In the genomic region with DNA sequence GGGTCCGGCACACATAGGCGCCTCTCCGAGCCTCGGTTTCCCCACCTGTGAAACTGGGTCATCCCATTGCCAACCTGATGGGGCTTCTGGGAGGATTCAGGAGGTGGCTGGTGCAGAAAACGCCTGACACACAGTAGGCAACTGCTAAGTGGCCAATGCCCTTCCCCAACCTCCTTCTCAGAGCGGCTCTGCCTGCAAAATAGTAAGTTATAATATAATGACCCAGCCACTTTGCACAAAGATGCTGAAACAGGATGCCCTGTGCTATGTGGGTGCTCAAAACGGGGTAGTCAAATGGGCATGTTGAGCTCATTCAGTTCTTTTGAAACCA, we compare ENCODE assay signal across 8 cellular contexts. TPM values are rescaled to one million over a fixed set of nuclear protein-coding genes. Genes with fewer than 3 reads are reported as not detected.
DNase-seq lines count a peak whose midpoint lies in the region; ATAC-seq, FAIRE-seq and TF ChIP-seq lines count a peak whose summit lies in the region.

No MANE protein-coding gene starts in this region.

- H3K4me3 ChIP-seq in left ventricle myocardium inferior (peak overlapping the region; percentile 95), K562 (peak overlapping the region; percentile 53), mesodermal cell (ENCODE audit: extremely low read depth, insufficient read depth, low read length, poor library complexity, severe bottlenecking) (peak overlapping the region; percentile 59), aorta (ENCODE audit: low read length in 2 of 2) (peak overlapping the region; percentile 85 to 90)

- DNase-seq in left ventricle myocardium inferior: no peak
- no peak for DNase-seq in left ventricle myocardium superior
- no peak for DNase-seq in K562 (ENCODE audit: extremely low read depth in 1 of 4, low spot score in 3 of 4)
- no peak for DNase-seq in aorta
- DNase-seq in DMS53 treated with DMSO at 0.1 percent for 48 hours (lab: John Stamatoyannopoulos, UW; ENCODE audit: unreplicated experiment): no peak
- no peak for DNase-seq in SKM-1 (lab: John Stamatoyannopoulos, UW; ENCODE audit: unreplicated experiment)

- H3K27ac ChIP-seq in left ventricle myocardium inferior (replicated peaks) (peak overlapping the region; percentile 94), K562 (ENCODE audit: extremely low read depth, low read depth, low read length) (no peak overlapping the region), mesodermal cell (ENCODE audit: low read depth, low read length, severe bottlenecking) (no peak overlapping the region), aorta (ENCODE audit: low read depth in 1 of 2, low read length in 2 of 2) (no peak overlapping the region)

- no TSS peak for BruUV-seq in K562 (replicated peaks; lab: Mats Ljungman, UMichigan)

- no peak for FAIRE-seq in K562 (lab: Jason Lieb, UNC)

- no peak for TF ChIP-seq EP300 in K562 (IDR thresholded peaks at IDR 0.05; ENCODE audit: low read length)

- H2AFZ ChIP-seq in K562 (ENCODE audit: low read depth, low read length): peak overlapping the region; percentile 78

- POLR2A ChIA-PET in K562 (lab: Yijun Ruan, JAX): interaction anchor here (0.6 to 1.4 kb wide), 12 partner anchors 11 to 93 kb away, joined by 3 to 5 read pairs (median 4); partner anchors contain the start of genes HNRNPM, NDUFA7, RAB11B and RPS28

- H3K4me1 ChIP-seq in left ventricle myocardium inferior: peaks cover 59% of the 10 kb centered on the region
- H3K4me1 ChIP-seq in K562 (replicated peaks in 1 of 2; ENCODE audit: control insufficient read depth in 2 of 2, insufficient read depth in 2 of 2, low read length in 2 of 2): peaks cover 26 to 42% of the 10 kb centered on the region in 2 experiments
- peaks cover 8% of the 10 kb centered on the region for H3K4me1 ChIP-seq in mesodermal cell (ENCODE audit: control insufficient read depth, insufficient read depth, low read length, poor library complexity, severe bottlenecking)
- no peaks in the 10 kb centered on the region for H3K4me1 ChIP-seq in aorta (ENCODE audit: control insufficient read depth in 1 of 2, insufficient read depth in 2 of 2, low read length in 2 of 2)

- TF ChIP-seq CTCF in left ventricle myocardium inferior (IDR thresholded peaks at IDR 0.05; ENCODE audit: borderline replicate concordance) (no peak), K562 (IDR thresholded peaks at IDR 0.05 in 2 of 3, conservative IDR thresholded peaks at IDR 0.05 in 1 of 3; ENCODE audit: insufficient read depth in 2 of 3, low read depth in 1 of 3, low read length in 3 of 3) (no peak)

- no peak for ATAC-seq in left ventricle myocardium superior
- ATAC-seq in K562: no peak
- ATAC-seq in aorta (ENCODE audit: low FRiP score): no peak
- ATAC-seq in GM21381 (IDR thresholded peaks at IDR 0.05; ENCODE audit: unreplicated experiment): no peak

- H3K4me2 ChIP-seq in K562 (ENCODE audit: insufficient read depth, low read length): peak overlapping the region; percentile 71

- no peaks in the 10 kb centered on the region for H3K79me2 ChIP-seq in K562 (ENCODE audit: control insufficient read depth, insufficient read depth, low read length)

- intact Hi-C loops in left ventricle myocardium inferior (cut with micrococcal nuclease): no loop called here
- intact Hi-C loops in left ventricle myocardium superior (cut with micrococcal nuclease): no loop called here
- intact Hi-C loops in K562 (cut with micrococcal nuclease): loop anchor here (5.0 to 10.0 kb wide), 2 partner anchors 99 to 161 kb away; partner anchors contain the start of genes MYO1F and ZNF414
- intact Hi-C loops in aorta (cut with DNase I): loop anchor here (5.0 kb wide), 2 partner anchors 34 to 94 kb away; no protein-coding TSS in a partner anchor

- CTCF ChIA-PET in K562 (lab: Yijun Ruan, JAX; ENCODE audit: low intra/inter-chr PET ratio): interaction anchor here (1.0 kb wide), 1 partner anchor 167 kb away, joined by 3 read pairs; no protein-coding TSS in a partner anchor

- H3K9me3 ChIP-seq in left ventricle myocardium inferior (replicated peaks) (no peaks in the 10 kb centered on the region), K562 (replicated peaks; ENCODE audit: control insufficient read depth, insufficient read depth, low read depth, low read length) (no peaks in the 10 kb centered on the region), mesodermal cell (ENCODE audit: control insufficient read depth, low read length) (no peaks in the 10 kb centered on the region), aorta (ENCODE audit: control insufficient read depth, low read length) (no peaks in the 10 kb centered on the region)

- in situ Hi-C loops in K562 (cut with MboI): no loop called here

- no peaks in the 10 kb centered on the region for H3K36me3 ChIP-seq in left ventricle myocardium inferior
- H3K36me3 ChIP-seq in K562 (ENCODE audit: control insufficient read depth, insufficient read depth, low read length): no peaks in the 10 kb centered on the region
- no peaks in the 10 kb centered on the region for H3K36me3 ChIP-seq in mesodermal cell (ENCODE audit: control insufficient read depth, insufficient read depth, low read length)
- no peaks in the 10 kb centered on the region for H3K36me3 ChIP-seq in aorta (ENCODE audit: control insufficient read depth in 1 of 2, insufficient read depth in 2 of 2, low read length in 1 of 2)

- H3K9me1 ChIP-seq in K562 (ENCODE audit: control insufficient read depth, insufficient read depth, low read length): no peaks in the 10 kb centered on the region

- no peak for TF ChIP-seq POLR2A in K562 (conservative IDR thresholded peaks at IDR 0.05)

- WGBS in K562 (ENCODE audit: insufficient coverage, low coverage, missing lambda C conversion rate): 8% methylated on average over 6 of the region's 7 CpGs
- WGBS in mesodermal cell (ENCODE audit: insufficient coverage in 2 of 2), 2 experiments: 25 to 100% methylated on average over 1 to 6 of the region's 7 CpGs
- 3 to 6% methylated on average over 7 of the region's 7 CpGs for WGBS in aorta, 2 donors

- peak overlapping the region; percentile 37 to 92; a peak in 3 of 4 replicates for H3K9ac ChIP-seq in K562 (ENCODE audit: insufficient read depth in 1 of 2, low read depth in 2 of 2, low read length in 2 of 2)

- no peaks in the 10 kb centered on the region for H3K27me3 ChIP-seq in left ventricle myocardium inferior (ENCODE audit: low read depth)
- H3K27me3 ChIP-seq in K562 (ENCODE audit: control insufficient read depth in 2 of 2, insufficient read depth in 2 of 2, low read length in 2 of 2): no peaks in the 10 kb centered on the region
- no peaks in the 10 kb centered on the region for H3K27me3 ChIP-seq in aorta (ENCODE audit: control insufficient read depth in 1 of 2, insufficient read depth in 2 of 2, low read length in 1 of 2)

- TF ChIP-seq RAD21 in K562 (CRISPR knock-in tag; conservative IDR thresholded peaks at IDR 0.05 in 1 of 2, IDR thresholded peaks at IDR 0.05 in 1 of 2): no peak

- 0 out of 2 replicates have a peak, but pooled peaks cover 3% of the 10 kb centered on the region for H4K20me1 ChIP-seq in K562 (replicated peaks; ENCODE audit: control insufficient read depth, insufficient read depth, low read length)

RNA-seq across cellular contexts. Expression of gene MARCHF2, which starts 0.5 kb away (rescaled TPM):
- total RNA-seq in left ventricle myocardium inferior (109 TPM), left ventricle myocardium superior (97.0 TPM), K562 (2014; rRNA removed) (6.4 and 9.6 TPM in 2 replicates), K562 (2014; rRNA removed; fragmentation: Illumina TruSeq; extraction: Trizol) (1.2 and 1.9 TPM in 2 replicates), K562 (2015; rRNA removed; fragmentation: Illumina TruSeq; extraction: Trizol) (1.9 and 2.2 TPM in 2 replicates), K562 (2021) (4.1 and 4.2 TPM in 2 replicates), aorta (10 to 100 TPM; 61.8 to 70.5 TPM)
- 2.0 and 5.2 TPM in 2 replicates for total RNA-seq in K562 (2011; cell fraction: chromatin; rRNA removed; ENCODE audit: low replicate concordance)
- total RNA-seq in K562 (2011; cell fraction: nucleolus; rRNA removed): 6.2 and 6.5 TPM in 2 replicates
- 4.1 and 4.8 TPM in 2 replicates for total RNA-seq in K562 (2011; cell fraction: nucleoplasm; rRNA removed)
- polyA plus RNA-seq in K562 (2011; rRNA removed) (2.2 and 3.1 TPM in 2 replicates), K562 (2014; fragmentation: Illumina TruSeq; extraction: Trizol) (2.0 and 3.3 TPM in 2 replicates), K562 (2014; fragmentation: Nextera tagmentation; extraction: Ambion mirVana) (under 1 TPM; 0.39 to 0.41 TPM), K562 (2014; rRNA removed) (3.7 and 5.2 TPM in 2 replicates), aorta (10 to 100 TPM; 50.1 to 61.7 TPM)
- 4.8 and 8.7 TPM in 2 replicates for polyA plus RNA-seq in K562 (2011; cell fraction: cytosol; rRNA removed)
- polyA plus RNA-seq in K562 (2011; cell fraction: nucleus; rRNA removed): 2.6 and 6.9 TPM in 2 replicates
- 5.4 and 13.1 TPM in 2 replicates for polyA plus RNA-seq in K562 (2012)
- 0.63 and 1.4 TPM in 2 replicates for polyA minus RNA-seq in K562 (2011; rRNA and poly(A)+ RNA removed)
- 3.6 and 3.8 TPM in 2 replicates for polyA minus RNA-seq in K562 (2011; cell fraction: cytosol; rRNA and poly(A)+ RNA removed)
- 1.2 and 1.3 TPM in 2 replicates for polyA minus RNA-seq in K562 (2011; cell fraction: nucleus; rRNA and poly(A)+ RNA removed)
- 26.4 TPM for polyA plus RNA-seq in mesodermal cell (2013, experiment 1 of 2)
- polyA plus RNA-seq in mesodermal cell (2013, experiment 2 of 2): 20.7 TPM

RNA-seq across cellular contexts. Expression of gene RAB11B, which starts 23.4 kb away (rescaled TPM):
- 157 TPM for total RNA-seq in left ventricle myocardium inferior
- 162 TPM for total RNA-seq in left ventricle myocardium superior
- total RNA-seq in K562 (2011; cell fraction: chromatin; rRNA removed; ENCODE audit: low replicate concordance): 47.8 and 110 TPM in 2 replicates
- 74.5 and 92.6 TPM in 2 replicates for total RNA-seq in K562 (2011; cell fraction: nucleolus; rRNA removed)
- 59.3 and 63.7 TPM in 2 replicates for total RNA-seq in K562 (2011; cell fraction: nucleoplasm; rRNA removed)
- total RNA-seq in K562 (2014; rRNA removed): 13.8 and 14.6 TPM in 2 replicates
- 2.1 and 2.9 TPM in 2 replicates for total RNA-seq in K562 (2014; rRNA removed; fragmentation: Illumina TruSeq; extraction: Trizol)
- total RNA-seq in K562 (2015; rRNA removed; fragmentation: Illumina TruSeq; extraction: Trizol): 6.5 and 9.1 TPM in 2 replicates
- total RNA-seq in K562 (2021): 71.0 and 72.3 TPM in 2 replicates
- 18.4 and 36.4 TPM in 2 replicates for polyA plus RNA-seq in K562 (2011; rRNA removed)
- 33.8 and 40.2 TPM in 2 replicates for polyA plus RNA-seq in K562 (2011; cell fraction: cytosol; rRNA removed)
- 90.4 and 128 TPM in 2 replicates for polyA plus RNA-seq in K562 (2011; cell fraction: nucleus; rRNA removed)
- 99.8 and 107 TPM in 2 replicates for polyA plus RNA-seq in K562 (2012)
- 14.3 and 42.6 TPM in 2 replicates for polyA plus RNA-seq in K562 (2014; fragmentation: Illumina TruSeq; extraction: Trizol)
- 1 to 10 TPM in 1 of 2 experiments, under 1 TPM in 1; 0.74 to 1.0 TPM for polyA plus RNA-seq in K562 (2014; fragmentation: Nextera tagmentation; extraction: Ambion mirVana)
- polyA plus RNA-seq in K562 (2014; rRNA removed): 40.9 and 57.7 TPM in 2 replicates
- polyA minus RNA-seq in K562 (2011; rRNA and poly(A)+ RNA removed): 7.2 and 11.7 TPM in 2 replicates
- 35.4 and 57.5 TPM in 2 replicates for polyA minus RNA-seq in K562 (2011; cell fraction: cytosol; rRNA and poly(A)+ RNA removed)
- polyA minus RNA-seq in K562 (2011; cell fraction: nucleus; rRNA and poly(A)+ RNA removed): 20.2 and 28.5 TPM in 2 replicates
- polyA plus RNA-seq in mesodermal cell (2013, experiment 1 of 2): 111 TPM
- 95.1 TPM for polyA plus RNA-seq in mesodermal cell (2013, experiment 2 of 2)
- total RNA-seq in aorta: 100 to 1,000 TPM; 119 TPM
- polyA plus RNA-seq in aorta: 100 to 1,000 TPM in 1 of 2 donors, 10 to 100 TPM in 1; 68.6 to 116 TPM

RNA-seq across cellular contexts. Expression of gene HNRNPM, which starts 31.2 kb away (rescaled TPM):
- total RNA-seq in left ventricle myocardium inferior: 104 TPM
- total RNA-seq in left ventricle myocardium superior: 129 TPM
- total RNA-seq in K562 (2011; cell fraction: chromatin; rRNA removed; ENCODE audit: low replicate concordance): 202 and 306 TPM in 2 replicates
- total RNA-seq in K562 (2011; cell fraction: nucleolus; rRNA removed): 151 and 162 TPM in 2 replicates
- total RNA-seq in K562 (2011; cell fraction: nucleoplasm; rRNA removed): 214 and 325 TPM in 2 replicates
- total RNA-seq in K562 (2014; rRNA removed): 195 and 251 TPM in 2 replicates
- total RNA-seq in K562 (2014; rRNA removed; fragmentation: Illumina TruSeq; extraction: Trizol): 130 and 168 TPM in 2 replicates
- total RNA-seq in K562 (2015; rRNA removed; fragmentation: Illumina TruSeq; extraction: Trizol): 186 and 204 TPM in 2 replicates
- 283 and 340 TPM in 2 replicates for total RNA-seq in K562 (2021)
- 107 and 127 TPM in 2 replicates for polyA plus RNA-seq in K562 (2011; rRNA removed)
- polyA plus RNA-seq in K562 (2011; cell fraction: cytosol; rRNA removed): 113 and 356 TPM in 2 replicates
- 136 and 152 TPM in 2 replicates for polyA plus RNA-seq in K562 (2011; cell fraction: nucleus; rRNA removed)
- polyA plus RNA-seq in K562 (2012): 189 and 403 TPM in 2 replicates
- 241 and 264 TPM in 2 replicates for polyA plus RNA-seq in K562 (2014; fragmentation: Illumina TruSeq; extraction: Trizol)
- polyA plus RNA-seq in K562 (2014; fragmentation: Nextera tagmentation; extraction: Ambion mirVana): 10 to 100 TPM; 11.1 to 13.1 TPM
- polyA plus RNA-seq in K562 (2014; rRNA removed): 253 and 316 TPM in 2 replicates
- polyA minus RNA-seq in K562 (2011; rRNA and poly(A)+ RNA removed): 124 and 136 TPM in 2 replicates
- 128 and 153 TPM in 2 replicates for polyA minus RNA-seq in K562 (2011; cell fraction: cytosol; rRNA and poly(A)+ RNA removed)
- 67.6 and 85.5 TPM in 2 replicates for polyA minus RNA-seq in K562 (2011; cell fraction: nucleus; rRNA and poly(A)+ RNA removed)
- 173 TPM for polyA plus RNA-seq in mesodermal cell (2013, experiment 1 of 2)
- 177 TPM for polyA plus RNA-seq in mesodermal cell (2013, experiment 2 of 2)
- total RNA-seq in aorta: 100 to 1,000 TPM; 134 to 148 TPM
- 100 to 1,000 TPM; 106 to 112 TPM for polyA plus RNA-seq in aorta

RNA-seq across cellular contexts. Expression of gene ANGPTL4, which starts 49.6 kb away (rescaled TPM):
- 8.4 TPM for total RNA-seq in left ventricle myocardium inferior
- 11.7 TPM for total RNA-seq in left ventricle myocardium superior
- 0.35 and 2.5 TPM in 2 replicates for total RNA-seq in K562 (2011; cell fraction: chromatin; rRNA removed; ENCODE audit: low replicate concordance)
- 1.8 and 4.8 TPM in 2 replicates for total RNA-seq in K562 (2011; cell fraction: nucleolus; rRNA removed)
- total RNA-seq in K562 (2011; cell fraction: nucleoplasm; rRNA removed): 1.4 and 1.8 TPM in 2 replicates
- 0.05 and 0.33 TPM in 2 replicates for total RNA-seq in K562 (2014; rRNA removed)
- not detected in 2 replicates for total RNA-seq in K562 (2014; rRNA removed; fragmentation: Illumina TruSeq; extraction: Trizol)
- 0.08 and 0.22 TPM in 2 replicates for total RNA-seq in K562 (2015; rRNA removed; fragmentation: Illumina TruSeq; extraction: Trizol)
- 0.20 and 0.24 TPM in 2 replicates for total RNA-seq in K562 (2021)
- 0.64 and 0.77 TPM in 2 replicates for polyA plus RNA-seq in K562 (2011; rRNA removed)
- polyA plus RNA-seq in K562 (2011; cell fraction: cytosol; rRNA removed): 0.46 and 3.3 TPM in 2 replicates
- polyA plus RNA-seq in K562 (2011; cell fraction: nucleus; rRNA removed): 0.94 and 4.1 TPM in 2 replicates
- polyA plus RNA-seq in K562 (2012): 0.61 and 0.65 TPM in 2 replicates
- polyA plus RNA-seq in K562 (2014; fragmentation: Illumina TruSeq; extraction: Trizol): 0.32 TPM in 1 of 2 replicates, not detected in the other
- not detected for polyA plus RNA-seq in K562 (2014; fragmentation: Nextera tagmentation; extraction: Ambion mirVana)
- 0.15 and 0.85 TPM in 2 replicates for polyA plus RNA-seq in K562 (2014; rRNA removed)
- polyA minus RNA-seq in K562 (2011; rRNA and poly(A)+ RNA removed): 0.46 TPM in 1 of 2 replicates, not detected in the other
- 2.3 TPM in 1 of 2 replicates, not detected in the other for polyA minus RNA-seq in K562 (2011; cell fraction: cytosol; rRNA and poly(A)+ RNA removed)
- polyA minus RNA-seq in K562 (2011; cell fraction: nucleus; rRNA and poly(A)+ RNA removed): 0.78 and 1.8 TPM in 2 replicates
- 10.0 TPM for polyA plus RNA-seq in mesodermal cell (2013, experiment 1 of 2)
- polyA plus RNA-seq in mesodermal cell (2013, experiment 2 of 2): 7.6 TPM
- total RNA-seq in aorta: 10 to 100 TPM; 39.9 to 45.1 TPM
- 10 to 100 TPM; 10.1 to 19.5 TPM for polyA plus RNA-seq in aorta

Comparison
In these comparisons a context has a peak if more than half of its experiments do, and no peak if none do; other contexts are left out.
1. intact Hi-C loops: an anchor here in K562 (5.0 to 10.0 kb wide) and aorta (5.0 kb wide); none called in left ventricle myocardium inferior and left ventricle myocardium superior.